In the genomic region with DNA sequence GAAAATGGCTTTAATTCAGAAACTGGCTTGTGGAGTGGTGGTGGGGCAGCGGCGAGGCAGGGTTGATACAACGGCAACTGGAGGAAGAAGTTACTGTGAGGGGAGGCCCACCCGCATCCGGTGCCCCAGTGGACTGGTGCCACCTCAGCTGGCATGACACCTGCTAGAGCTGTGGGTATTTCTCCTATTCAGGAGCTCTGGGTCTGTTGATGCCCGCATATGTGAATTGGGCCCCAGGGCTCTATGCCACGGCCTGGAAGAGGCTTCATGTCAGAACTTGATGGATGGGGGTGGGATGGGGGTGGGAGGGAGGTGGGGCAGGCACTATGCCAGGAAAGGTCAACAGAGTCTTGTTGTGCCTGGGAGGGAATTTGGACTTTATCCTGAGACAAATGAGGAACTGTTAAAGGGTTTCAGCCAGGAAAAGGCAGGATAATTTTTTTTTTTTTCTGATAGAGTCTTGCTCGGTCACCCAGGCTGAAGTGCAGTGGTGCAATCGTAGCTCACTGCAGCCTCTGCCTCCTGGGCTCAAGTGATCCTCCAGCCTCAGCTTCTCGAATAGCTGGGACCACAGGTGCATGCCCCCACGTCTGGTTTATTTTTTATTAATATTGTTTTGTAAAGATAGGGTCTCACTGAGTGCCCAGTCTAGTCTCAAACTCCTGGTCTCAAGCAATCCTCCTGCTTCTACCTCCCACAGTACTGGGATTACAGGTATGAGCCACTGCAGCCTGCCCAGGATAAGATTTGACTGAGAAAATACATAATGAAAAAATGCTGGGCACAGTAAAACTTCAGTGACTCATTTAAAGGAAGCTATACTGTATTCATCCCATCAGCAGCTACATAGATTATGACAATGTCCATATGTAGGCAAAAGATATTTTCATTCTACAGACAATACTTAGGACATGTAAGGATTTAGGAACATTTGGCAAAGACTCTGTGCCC, we compare ENCODE assay signal across 11 cellular contexts. TPM values are rescaled to one million over a fixed set of nuclear protein-coding genes. Genes with fewer than 3 reads are reported as not detected.
DNase-seq lines count a peak whose midpoint lies in the region; ATAC-seq and TF ChIP-seq lines count a peak whose summit lies in the region.
"Had no signal": no experiment of that assay in that cellular context is flagged by ENCODE, and none has a peak within 500 bp of the region (broad histone marks: within the 10 kb centered on the region; RNA-seq: fewer than 3 reads in every experiment).

No MANE protein-coding gene starts in this region.

- H2AFZ ChIP-seq in mammary epithelial cell (ENCODE audit: low read depth, low read length): no peak overlapping the region

- DNase-seq in right cardiac atrium (peak in 1 of 3 donors; percentile 53), left ventricle myocardium inferior (no peak), mammary epithelial cell (peak; percentile 67), mucosa of gallbladder (ENCODE audit: low spot score) (peak; percentile 70), H7 (no peak), medulla oblongata (ENCODE audit: extremely low spot score) (no peak), NCI-H146 treated with DMSO at 0.1 percent for 48 hours (lab: John Stamatoyannopoulos, UW; ENCODE audit: unreplicated experiment) (no peak)
- DNase-seq: NCI-H1694; stimulated activated naive CD4-positive, alpha-beta T cell; SW 1271 had no signal

- H3K79me2 ChIP-seq in mammary epithelial cell (ENCODE audit: insufficient read depth, low read length): no peaks in the 10 kb centered on the region

- in situ Hi-C loops in mammary epithelial cell (cut with MboI; ENCODE audit: low sequenced_read_pairs in 2 of 2): no loop called here

- intact Hi-C loops in right cardiac atrium (cut with DNase I): no loop called here
- intact Hi-C loops in left ventricle myocardium inferior (cut with micrococcal nuclease): no loop called here
- intact Hi-C loops in mammary epithelial cell (cut with micrococcal nuclease): loop anchor here (1.0 kb wide), 2 partner anchors 34 to 68 kb away; partner anchors contain the start of gene MAT2A

- no peaks in the 10 kb centered on the region for H3K27me3 ChIP-seq in right cardiac atrium (ENCODE audit: control insufficient read depth, insufficient read depth)
- H3K27me3 ChIP-seq in left ventricle myocardium inferior (ENCODE audit: low read depth): no peaks in the 10 kb centered on the region
- H3K27me3 ChIP-seq in mammary epithelial cell (ENCODE audit: insufficient read depth, low read length): no peaks in the 10 kb centered on the region
- no peaks in the 10 kb centered on the region for H3K27me3 ChIP-seq in H7 (ENCODE audit: control insufficient read depth, insufficient read depth, low read length)

- no peaks in the 10 kb centered on the region for H3K4me1 ChIP-seq in right cardiac atrium (ENCODE audit: control insufficient read depth, insufficient read depth, low read length)
- peaks cover 24% of the 10 kb centered on the region for H3K4me1 ChIP-seq in left ventricle myocardium inferior
- H3K4me1 ChIP-seq in mammary epithelial cell (ENCODE audit: insufficient read depth, low read length): peaks cover 33% of the 10 kb centered on the region

- no peaks in the 10 kb centered on the region for H4K20me1 ChIP-seq in mammary epithelial cell (ENCODE audit: insufficient read depth, low read length)

- WGBS in right cardiac atrium: 49% methylated on average over 11 of the region's 11 CpGs
- 4% methylated on average over 11 of the region's 11 CpGs for WGBS in mammary epithelial cell (ENCODE audit: low coverage, missing lambda C conversion rate)

- CTCF ChIA-PET in mammary epithelial cell (lab: Charles Lee; ENCODE audit: low non-redundant PET): no interaction called here

- H3K36me3 ChIP-seq in left ventricle myocardium inferior (no peaks in the 10 kb centered on the region), mammary epithelial cell (ENCODE audit: insufficient read depth, low read length) (no peaks in the 10 kb centered on the region), H7 (replicated peaks; ENCODE audit: control insufficient read depth, insufficient read depth, low read length) (no peaks in the 10 kb centered on the region)

- H3K9ac ChIP-seq in mammary epithelial cell (ENCODE audit: insufficient read depth, low read length): no peak overlapping the region

- H3K4me3 ChIP-seq in right cardiac atrium (ENCODE audit: low read length) (no peak overlapping the region), left ventricle myocardium inferior (no peak overlapping the region), mammary epithelial cell (replicated peaks in 1 of 3; ENCODE audit: insufficient read depth in 1 of 3, low read depth in 2 of 3, low read length in 3 of 3) (no peak overlapping the region), H7 (ENCODE audit: insufficient read depth, low read depth, low read length) (no peak overlapping the region)

- H3K9me3 ChIP-seq in right cardiac atrium (ENCODE audit: control insufficient read depth, low read length) (no peaks in the 10 kb centered on the region), left ventricle myocardium inferior (replicated peaks) (no peaks in the 10 kb centered on the region), mammary epithelial cell (replicated peaks; ENCODE audit: insufficient read depth, low read length) (no peaks in the 10 kb centered on the region)

- peak overlapping the region; percentile 62 for H3K4me2 ChIP-seq in mammary epithelial cell (ENCODE audit: insufficient read depth, low read depth, low read length)

- dilution Hi-C loops in mammary epithelial cell (cut with HindIII; ENCODE audit: low sequenced_read_pairs): no loop called here

- peak; percentile 22 to 47 for ATAC-seq in right cardiac atrium
- ATAC-seq in HG02763 (IDR thresholded peaks at IDR 0.05; ENCODE audit: unreplicated experiment): no peak

- TF ChIP-seq CTCF in left ventricle myocardium inferior (IDR thresholded peaks at IDR 0.05; ENCODE audit: borderline replicate concordance) (no peak), mammary epithelial cell (conservative IDR thresholded peaks at IDR 0.05 in 1 of 2, IDR thresholded peaks at IDR 0.05 in 1 of 2; ENCODE audit: extremely low read depth in 1 of 2, insufficient read depth in 1 of 2, low read depth in 1 of 2, low read length in 2 of 2) (no peak)

- BruUV-seq in mammary epithelial cell (replicated peaks; lab: Mats Ljungman, UMichigan): no TSS peak

- no peak overlapping the region for H3K27ac ChIP-seq in right cardiac atrium (ENCODE audit: low read length)
- H3K27ac ChIP-seq in left ventricle myocardium inferior (replicated peaks): no peak overlapping the region
- H3K27ac ChIP-seq in mammary epithelial cell (ENCODE audit: insufficient read depth, low read depth, low read length): peak overlapping the region; percentile 45

RNA-seq across cellular contexts. Expression of gene SH2D6, which starts 52.6 kb away (rescaled TPM):
- total RNA-seq in right cardiac atrium: under 1 TPM in 3 of 4 donors, not detected in 1; 0.34 to 0.75 (median 0.62) TPM
- polyA plus RNA-seq in right cardiac atrium: 0.29 TPM
- not detected for total RNA-seq in left ventricle myocardium inferior
- under 1 TPM in 1 of 2 donors, not detected in 1; 0.78 TPM for total RNA-seq in mammary epithelial cell
- 0.06 TPM for polyA plus RNA-seq in mammary epithelial cell
- not detected for polyA minus RNA-seq in mammary epithelial cell
- 9.9 TPM for total RNA-seq in mucosa of gallbladder
- not detected in 2 replicates for total RNA-seq in H7 (2014; rRNA removed; shearing (Covaris generic))

Comparison
In these comparisons a context has a peak if more than half of its experiments do, and no peak if none do; other contexts are left out.
1. DNase-seq: peak in mammary epithelial cell (single experiment) and mucosa of gallbladder (single experiment); none in left ventricle myocardium inferior (single experiment), H7 (single experiment), medulla oblongata (single experiment) and NCI-H146 treated with DMSO at 0.1 percent for 48 hours (single experiment).